Comparison of ENCODE assay signal across 22 cellular contexts in the genomic region with DNA sequence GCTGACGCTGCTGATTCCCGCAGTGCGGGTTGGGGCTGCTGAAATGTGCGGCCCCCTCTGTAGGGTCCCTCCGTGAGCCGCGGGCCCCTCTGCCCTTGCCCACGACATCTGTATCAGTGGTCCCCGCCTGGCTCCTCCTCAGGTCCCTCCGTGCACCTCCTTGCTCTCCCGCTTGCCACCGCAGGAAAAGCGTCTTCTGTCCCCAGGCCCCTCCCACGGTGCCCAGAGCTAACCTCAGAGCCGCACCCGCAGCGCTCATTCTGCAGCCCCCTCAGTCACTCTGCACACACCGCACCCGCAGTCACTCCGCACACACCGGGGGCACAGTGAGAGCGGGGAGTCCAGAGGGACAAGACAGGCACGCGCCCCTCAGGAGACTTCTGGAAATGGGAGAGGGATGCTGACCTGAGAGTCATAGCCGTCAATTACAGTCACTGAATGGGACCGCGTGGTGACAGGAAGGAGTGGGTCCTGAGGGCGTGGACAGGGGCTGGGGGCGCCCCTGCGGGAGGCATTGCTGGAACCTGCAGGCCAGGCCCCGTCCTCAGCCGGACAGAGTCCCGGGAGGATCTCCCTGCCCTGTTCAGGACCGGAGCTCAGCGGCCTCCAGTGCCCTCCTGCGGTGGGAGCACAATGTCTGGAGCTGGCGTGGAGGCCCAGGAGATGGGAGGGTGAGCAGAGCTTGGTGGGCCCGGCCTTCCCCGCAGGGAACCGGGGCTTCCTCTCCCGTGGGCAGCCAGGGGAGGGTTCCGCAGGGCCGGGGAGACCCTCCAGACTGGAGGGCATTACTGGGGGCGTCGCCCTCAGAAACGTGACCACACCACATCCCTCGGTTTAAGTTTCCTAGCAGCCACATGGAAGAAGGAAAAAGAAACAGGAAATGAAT.
DNase-seq lines count a peak whose midpoint lies in the region; ATAC-seq, FAIRE-seq and TF ChIP-seq lines count a peak whose summit lies in the region.
"Had no signal": no experiment of that assay in that cellular context is flagged by ENCODE, and none has a peak within 500 bp of the region (broad histone marks: within the 10 kb centered on the region; RNA-seq: fewer than 3 reads in every experiment).

No MANE protein-coding gene starts in this region.

- intact Hi-C loops in K562 (cut with micrococcal nuclease) = loop anchor here (10.0 kb wide), 1 partner anchor 165 kb away; the partner anchor contains the start of gene DAPK1
- intact Hi-C loops in posterior vena cava (cut with DNase I) = loop anchor here (5.0 to 10.0 kb wide), 3 partner anchors 145 to 605 kb away; no protein-coding TSS in a partner anchor

- no peak overlapping the region for H2AFZ ChIP-seq in Karpas-422 (ENCODE audit: low read length)
- H2AFZ ChIP-seq in K562 (ENCODE audit: low read depth, low read length) = no peak overlapping the region
- H2AFZ ChIP-seq: GM23248 had no signal

- H3K4me3 ChIP-seq in Karpas-422 (ENCODE audit: low read length) = no peak overlapping the region
- H3K4me3 ChIP-seq in K562 = no peak overlapping the region
- H3K4me3 ChIP-seq: GM23248 had no signal

- H3K9me3 Mint-ChIP-seq in stimulated activated effector memory CD8-positive, alpha-beta T cell treated with anti-CD3 and anti-CD28 coated beads, Interleukin-12 subunit alpha, Interleukin-12 subunit beta, amount 100 ng/mL, for 72 hours = no peaks in the 10 kb centered on the region
- H3K9me3 Mint-ChIP-seq in activated T-cell treated with anti-CD3 and anti-CD28 coated beads, Interleukin-2, amount 50 U/mL, for 24 hours = no peaks in the 10 kb centered on the region
- H3K9me3 Mint-ChIP-seq: CD8-positive, alpha-beta T cell had no signal

- WGBS in K562 (ENCODE audit: insufficient coverage, low coverage, missing lambda C conversion rate) = 92% methylated on average over 15 of the region's 47 CpGs

- H3K9me3 ChIP-seq in Karpas-422 (ENCODE audit: low read length) = no peaks in the 10 kb centered on the region
- no peaks in the 10 kb centered on the region for H3K9me3 ChIP-seq in K562 (replicated peaks; ENCODE audit: control insufficient read depth, insufficient read depth, low read depth, low read length)

- DNase-seq in Karpas-422 = peak; percentile 12
- no peak for DNase-seq in K562 (ENCODE audit: extremely low read depth in 1 of 4, low spot score in 3 of 4)
- DNase-seq in mesenteric fat pad (ENCODE audit: low spot score) = peak; percentile 76
- DNase-seq in posterior vena cava (ENCODE audit: low spot score) = peak; percentile 71
- DNase-seq in DMS153 (lab: John Stamatoyannopoulos, UW) = no peak
- no peak for DNase-seq in stimulated activated effector memory CD8-positive, alpha-beta T cell treated with anti-CD3 and anti-CD28 coated beads, Interleukin-12 subunit alpha, Interleukin-12 subunit beta, amount 100 ng/mL, for 72 hours (ENCODE audit: low spot score in 2 of 2)
- no peak for DNase-seq in activated T-cell treated with anti-CD3 and anti-CD28 coated beads, Interleukin-2, amount 50 U/mL, for 24 hours
- DNase-seq: CD8-positive, alpha-beta T cell; DND-41; GM23248; H7; KG1; MM.1S; NCI-H2029; NCI-H446; NCI-H526; NCI-H82; SHP77 had no signal

- no peak for FAIRE-seq in K562 (lab: Jason Lieb, UNC)

- peaks cover 12% of the 10 kb centered on the region for H3K4me1 Mint-ChIP-seq in stimulated activated effector memory CD8-positive, alpha-beta T cell treated with anti-CD3 and anti-CD28 coated beads, Interleukin-12 subunit alpha, Interleukin-12 subunit beta, amount 100 ng/mL, for 72 hours
- H3K4me1 Mint-ChIP-seq in activated T-cell treated with anti-CD3 and anti-CD28 coated beads, Interleukin-2, amount 50 U/mL, for 24 hours (ENCODE audit: low read depth) = peaks cover 11% of the 10 kb centered on the region
- H3K4me1 Mint-ChIP-seq: B cell had no signal

- no peaks in the 10 kb centered on the region for H3K9me1 ChIP-seq in K562 (ENCODE audit: control insufficient read depth, insufficient read depth, low read length)

- H3K27ac ChIP-seq in Karpas-422 (ENCODE audit: low read length) (no peak overlapping the region), K562 (ENCODE audit: extremely low read depth, low read depth, low read length) (no peak overlapping the region)
- H3K27ac ChIP-seq: C4-2B, GM23248, RWPE1 had no signal

- H3K27me3 ChIP-seq in Karpas-422 (ENCODE audit: low read length) (no peaks in the 10 kb centered on the region), K562 (ENCODE audit: control insufficient read depth in 2 of 2, insufficient read depth in 2 of 2, low read length in 2 of 2) (no peaks in the 10 kb centered on the region)

- no peaks in the 10 kb centered on the region for H3K4me1 ChIP-seq in Karpas-422 (ENCODE audit: low read length)
- H3K4me1 ChIP-seq in K562 (replicated peaks in 1 of 2; ENCODE audit: control insufficient read depth in 2 of 2, insufficient read depth in 2 of 2, low read length in 2 of 2) = peaks cover 3 to 7% of the 10 kb centered on the region in 2 experiments; a peak in 4 of 5 replicates

- H3K9ac ChIP-seq in Karpas-422 (ENCODE audit: low read length) = no peak overlapping the region
- no peak overlapping the region for H3K9ac ChIP-seq in K562 (ENCODE audit: insufficient read depth in 1 of 2, low read depth in 2 of 2, low read length in 2 of 2)
- H3K9ac ChIP-seq: GM23248 had no signal

- H3K9me2 ChIP-seq in Karpas-422 (replicated peaks; ENCODE audit: insufficient read depth, low read length) = no peaks in the 10 kb centered on the region

- no peak for TF ChIP-seq CTCF in K562 (IDR thresholded peaks at IDR 0.05 in 2 of 3, conservative IDR thresholded peaks at IDR 0.05 in 1 of 3; ENCODE audit: insufficient read depth in 2 of 3, low read depth in 1 of 3, low read length in 3 of 3)

- in situ Hi-C loops in K562 (cut with MboI) = loop anchor here (25.0 kb wide), 1 partner anchor 1222 kb away; no protein-coding TSS in a partner anchor

- no peak overlapping the region for H3K27ac Mint-ChIP-seq in stimulated activated effector memory CD8-positive, alpha-beta T cell treated with anti-CD3 and anti-CD28 coated beads, Interleukin-12 subunit alpha, Interleukin-12 subunit beta, amount 100 ng/mL, for 72 hours
- no peak overlapping the region for H3K27ac Mint-ChIP-seq in activated T-cell treated with anti-CD3 and anti-CD28 coated beads, Interleukin-2, amount 50 U/mL, for 24 hours
- H3K27ac Mint-ChIP-seq: B cell; CD8-positive, alpha-beta T cell had no signal

- H3K4me2 ChIP-seq in Karpas-422 (ENCODE audit: low read depth, low read length, poor library complexity, severe bottlenecking) = no peak overlapping the region
- no peak overlapping the region for H3K4me2 ChIP-seq in K562 (ENCODE audit: insufficient read depth, low read length)

- POLR2A ChIA-PET in K562 (lab: Yijun Ruan, JAX) = no interaction called here

- H3K36me3 ChIP-seq in Karpas-422 (ENCODE audit: insufficient read depth, low read length) (no peaks in the 10 kb centered on the region), K562 (ENCODE audit: control insufficient read depth, insufficient read depth, low read length) (peaks cover 18% of the 10 kb centered on the region; the same call in 2 of the 3 replicates)

- H4K20me1 ChIP-seq in Karpas-422 (ENCODE audit: insufficient read depth, low read depth, low read length) (no peaks in the 10 kb centered on the region), K562 (replicated peaks; ENCODE audit: control insufficient read depth, insufficient read depth, low read length) (no peaks in the 10 kb centered on the region; the same call in 1 of the 2 replicates)

- TF ChIP-seq POLR2A in K562 (conservative IDR thresholded peaks at IDR 0.05) = no peak

- peaks cover 4% of the 10 kb centered on the region for H3K27me3 Mint-ChIP-seq in activated T-cell treated with anti-CD3 and anti-CD28 coated beads, Interleukin-2, amount 50 U/mL, for 24 hours

- TF ChIP-seq RAD21 in K562 (CRISPR knock-in tag; conservative IDR thresholded peaks at IDR 0.05 in 1 of 2, IDR thresholded peaks at IDR 0.05 in 1 of 2) = no peak

- CTCF ChIA-PET in K562 (lab: Yijun Ruan, JAX; ENCODE audit: low intra/inter-chr PET ratio) = no interaction called here

- H3K36me3 Mint-ChIP-seq in stimulated activated effector memory CD8-positive, alpha-beta T cell treated with anti-CD3 and anti-CD28 coated beads, Interleukin-12 subunit alpha, Interleukin-12 subunit beta, amount 100 ng/mL, for 72 hours = no peaks in the 10 kb centered on the region
- H3K36me3 Mint-ChIP-seq in activated T-cell treated with anti-CD3 and anti-CD28 coated beads, Interleukin-2, amount 50 U/mL, for 24 hours (ENCODE audit: low read depth) = no peaks in the 10 kb centered on the region
- H3K36me3 Mint-ChIP-seq: CD8-positive, alpha-beta T cell had no signal

- ATAC-seq in K562 = no peak
- ATAC-seq in stimulated activated effector memory CD8-positive, alpha-beta T cell treated with anti-CD3 and anti-CD28 coated beads, Interleukin-12 subunit alpha, Interleukin-12 subunit beta, amount 100 ng/mL, for 72 hours = no peak
- ATAC-seq: CD8-positive, alpha-beta T cell; Panc1 had no signal

- H3K79me2 ChIP-seq in Karpas-422 (ENCODE audit: low read length) = no peaks in the 10 kb centered on the region
- H3K79me2 ChIP-seq in K562 (ENCODE audit: control insufficient read depth, insufficient read depth, low read length) = no peaks in the 10 kb centered on the region

- no peak for TF ChIP-seq EP300 in K562 (IDR thresholded peaks at IDR 0.05; ENCODE audit: low read length)

- no TSS peak for BruUV-seq in K562 (replicated peaks; lab: Mats Ljungman, UMichigan)

- no peak overlapping the region for H3K4me3 Mint-ChIP-seq in stimulated activated effector memory CD8-positive, alpha-beta T cell treated with anti-CD3 and anti-CD28 coated beads, Interleukin-12 subunit alpha, Interleukin-12 subunit beta, amount 100 ng/mL, for 72 hours
- no peak overlapping the region for H3K4me3 Mint-ChIP-seq in activated T-cell treated with anti-CD3 and anti-CD28 coated beads, Interleukin-2, amount 50 U/mL, for 24 hours
- H3K4me3 Mint-ChIP-seq: B cell; CD8-positive, alpha-beta T cell had no signal

TF ChIP-seq in K562, 482 proteins besides CTCF, POLR2A, EP300 and RAD21 (continues in another document):
- no peak for TF ChIP-seq GTF2A2 (tag; IDR thresholded peaks at IDR 0.05)
- peak; percentile 41 for TF ChIP-seq RBM22 (IDR thresholded peaks at IDR 0.05; ENCODE audit: low read depth, low read length, poor library complexity, severe bottlenecking)
- no peak for TF ChIP-seq TCF7L2 (IDR thresholded peaks at IDR 0.05; ENCODE audit: low read depth, low read length)

Comparison
In these comparisons a context has a peak if more than half of its experiments do, and no peak if none do; other contexts are left out.
1. DNase-seq: peak in Karpas-422 (single experiment), mesenteric fat pad (single experiment) and posterior vena cava (single experiment); none in K562 (0 of 4), DMS153 (single experiment), stimulated activated effector memory CD8-positive, alpha-beta T cell treated with anti-CD3 and anti-CD28 coated beads, Interleukin-12 subunit alpha, Interleukin-12 subunit beta, amount 100 ng/mL, for 72 hours (0 of 2) and activated T-cell treated with anti-CD3 and anti-CD28 coated beads, Interleukin-2, amount 50 U/mL, for 24 hours (single experiment).